In genomic region chr3:51684971-51685751, GRCh38 we compare ENCODE assay signal across 11 cellular contexts. TPM values are rescaled to one million over a fixed set of nuclear protein-coding genes. Genes with fewer than 3 reads are reported as not detected.
A peak's percentile ranks its signal among the peaks of the same experiment; 100 is the strongest.
DNase-seq lines count a peak whose midpoint lies in the region; ATAC-seq and TF ChIP-seq lines count a peak whose summit lies in the region.
"Had no signal": no experiment of that assay in that cellular context is flagged by ENCODE, and none has a peak within 500 bp of the region (broad histone marks: within the 10 kb centered on the region; RNA-seq: fewer than 3 reads in every experiment).

No MANE protein-coding gene starts in this region.

- H3K27me3 Mint-ChIP-seq in activated CD4-positive, alpha-beta T cell treated with anti-CD3 and anti-CD28 coated beads for 36 hours = no peaks in the 10 kb centered on the region
- H3K27me3 Mint-ChIP-seq in activated CD4-positive, alpha-beta memory T cell treated with anti-CD3 and anti-CD28 coated beads for 36 hours = no peaks in the 10 kb centered on the region
- no peaks in the 10 kb centered on the region for H3K27me3 Mint-ChIP-seq in stimulated activated memory B cell treated with anti-CD40 and anti-IgM and Interleukin-4, amounts not matched to agents 10 μg/mL and 1 μg/mL and 100 μg/mL, for 72 hours
- H3K27me3 Mint-ChIP-seq in neural progenitor cell (ENCODE audit: insufficient read depth, low read depth) = peaks cover 3% of the 10 kb centered on the region

- POLR2A ChIA-PET in activated CD4-positive, alpha-beta T cell treated with anti-CD3 and anti-CD28 coated beads for 36 hours (lab: Charles Lee) = interaction anchor here (1.2 kb wide), 2 partner anchors 24 to 146 kb away, joined by 3 to 5 read pairs; no protein-coding TSS in a partner anchor
- POLR2A ChIA-PET in activated CD4-positive, alpha-beta memory T cell treated with anti-CD3 and anti-CD28 coated beads for 36 hours (lab: Charles Lee) = interaction anchor here (1.3 to 1.8 kb wide), 2 partner anchors 10 to 186 kb away, joined by 6 to 15 read pairs; partner anchors contain the start of gene DCAF1

- H3K9me3 ChIP-seq in neural progenitor cell (ENCODE audit: low read depth) = no peaks in the 10 kb centered on the region
- H3K9me3 ChIP-seq: MG63 had no signal

- H2AFZ ChIP-seq in neural progenitor cell (replicated peaks) = no peak overlapping the region

- H3K4me2 ChIP-seq in neural progenitor cell = no peak overlapping the region

- no peak for ATAC-seq in activated CD4-positive, alpha-beta T cell treated with anti-CD3 and anti-CD28 coated beads for 36 hours
- ATAC-seq in esophagus mucosa = peak; percentile 19
- ATAC-seq in stimulated activated memory B cell treated with anti-CD40 and anti-IgM and Interleukin-4, amounts not matched to agents 10 μg/mL and 1 μg/mL and 100 μg/mL, for 72 hours = no peak
- ATAC-seq in HG03139 (IDR thresholded peaks at IDR 0.05; ENCODE audit: unreplicated experiment) = no peak
- ATAC-seq in HG02970 (IDR thresholded peaks at IDR 0.05; ENCODE audit: low FRiP score, unreplicated experiment) = no peak
- ATAC-seq: foreskin keratinocyte had no signal

- intact Hi-C loops in activated CD4-positive, alpha-beta T cell treated with anti-CD3 and anti-CD28 coated beads for 36 hours (cut with DNase I, micrococcal nuclease) = no loop called here
- intact Hi-C loops in activated CD4-positive, alpha-beta memory T cell treated with anti-CD3 and anti-CD28 coated beads for 36 hours (cut with micrococcal nuclease) = loop anchor here (10.0 kb wide), 1 partner anchor 370 kb away; the partner anchor contains the start of gene DUSP7

- no peak for TF ChIP-seq CTCF in neural progenitor cell (IDR thresholded peaks at IDR 0.05)

- H3K27ac ChIP-seq in neural progenitor cell = no peak overlapping the region
- H3K27ac ChIP-seq: foreskin keratinocyte had no signal

- no peaks in the 10 kb centered on the region for H3K79me2 ChIP-seq in neural progenitor cell (ENCODE audit: low read depth)

- H3K27me3 ChIP-seq in neural progenitor cell = no peaks in the 10 kb centered on the region
- H3K27me3 ChIP-seq: foreskin keratinocyte, MG63 had no signal

- peak overlapping the region; percentile 83 for H3K27ac Mint-ChIP-seq in activated CD4-positive, alpha-beta T cell treated with anti-CD3 and anti-CD28 coated beads for 36 hours
- H3K27ac Mint-ChIP-seq in activated CD4-positive, alpha-beta memory T cell treated with anti-CD3 and anti-CD28 coated beads for 36 hours = peak overlapping the region; percentile 91
- peak overlapping the region; percentile 79 for H3K27ac Mint-ChIP-seq in stimulated activated memory B cell treated with anti-CD40 and anti-IgM and Interleukin-4, amounts not matched to agents 10 μg/mL and 1 μg/mL and 100 μg/mL, for 72 hours
- H3K27ac Mint-ChIP-seq in neural progenitor cell = no peak overlapping the region

- H3K36me3 Mint-ChIP-seq in activated CD4-positive, alpha-beta T cell treated with anti-CD3 and anti-CD28 coated beads for 36 hours (ENCODE audit: low read depth) = peaks cover 37% of the 10 kb centered on the region
- H3K36me3 Mint-ChIP-seq in activated CD4-positive, alpha-beta memory T cell treated with anti-CD3 and anti-CD28 coated beads for 36 hours = peaks cover 42% of the 10 kb centered on the region
- H3K36me3 Mint-ChIP-seq in stimulated activated memory B cell treated with anti-CD40 and anti-IgM and Interleukin-4, amounts not matched to agents 10 μg/mL and 1 μg/mL and 100 μg/mL, for 72 hours = peaks cover 66% of the 10 kb centered on the region
- H3K36me3 Mint-ChIP-seq in neural progenitor cell = peaks cover 5% of the 10 kb centered on the region

- H4K20me1 ChIP-seq in neural progenitor cell (ENCODE audit: low read depth) = no peaks in the 10 kb centered on the region

- H3K4me3 Mint-ChIP-seq in activated CD4-positive, alpha-beta T cell treated with anti-CD3 and anti-CD28 coated beads for 36 hours = no peak overlapping the region
- no peak overlapping the region for H3K4me3 Mint-ChIP-seq in activated CD4-positive, alpha-beta memory T cell treated with anti-CD3 and anti-CD28 coated beads for 36 hours
- peak overlapping the region; percentile 45 for H3K4me3 Mint-ChIP-seq in stimulated activated memory B cell treated with anti-CD40 and anti-IgM and Interleukin-4, amounts not matched to agents 10 μg/mL and 1 μg/mL and 100 μg/mL, for 72 hours
- no peak overlapping the region for H3K4me3 Mint-ChIP-seq in neural progenitor cell

- no peaks in the 10 kb centered on the region for H3K9me3 Mint-ChIP-seq in activated CD4-positive, alpha-beta T cell treated with anti-CD3 and anti-CD28 coated beads for 36 hours (ENCODE audit: low read depth)
- no peaks in the 10 kb centered on the region for H3K9me3 Mint-ChIP-seq in activated CD4-positive, alpha-beta memory T cell treated with anti-CD3 and anti-CD28 coated beads for 36 hours
- no peaks in the 10 kb centered on the region for H3K9me3 Mint-ChIP-seq in stimulated activated memory B cell treated with anti-CD40 and anti-IgM and Interleukin-4, amounts not matched to agents 10 μg/mL and 1 μg/mL and 100 μg/mL, for 72 hours
- H3K9me3 Mint-ChIP-seq in neural progenitor cell = no peaks in the 10 kb centered on the region

- no peak overlapping the region for H3K4me3 ChIP-seq in neural progenitor cell
- H3K4me3 ChIP-seq: MG63 had no signal

- no peak overlapping the region for H3K9ac ChIP-seq in neural progenitor cell

- H3F3A ChIP-seq in neural progenitor cell (ENCODE audit: low read depth) = no peaks in the 10 kb centered on the region

- no peaks in the 10 kb centered on the region for H3K36me3 ChIP-seq in neural progenitor cell

- H3K4me1 Mint-ChIP-seq in activated CD4-positive, alpha-beta T cell treated with anti-CD3 and anti-CD28 coated beads for 36 hours = peaks cover 84% of the 10 kb centered on the region
- peaks cover 80% of the 10 kb centered on the region for H3K4me1 Mint-ChIP-seq in activated CD4-positive, alpha-beta memory T cell treated with anti-CD3 and anti-CD28 coated beads for 36 hours (ENCODE audit: low read depth)
- peaks cover 69% of the 10 kb centered on the region for H3K4me1 Mint-ChIP-seq in stimulated activated memory B cell treated with anti-CD40 and anti-IgM and Interleukin-4, amounts not matched to agents 10 μg/mL and 1 μg/mL and 100 μg/mL, for 72 hours
- peaks cover 20% of the 10 kb centered on the region for H3K4me1 Mint-ChIP-seq in neural progenitor cell

- no peaks in the 10 kb centered on the region for H3K4me1 ChIP-seq in neural progenitor cell

- no peak for DNase-seq in activated CD4-positive, alpha-beta T cell treated with anti-CD3 and anti-CD28 coated beads for 36 hours
- DNase-seq in activated CD4-positive, alpha-beta T cell treated with anti-CD3 and anti-CD28 coated beads for 4 hours = no peak
- peak; percentile 30 for DNase-seq in activated CD4-positive, alpha-beta memory T cell treated with anti-CD3 and anti-CD28 coated beads for 36 hours
- no peak for DNase-seq in neural progenitor cell (ENCODE audit: low spot score)
- DNase-seq: foreskin keratinocyte, MG63 had no signal

- CTCF ChIA-PET in activated CD4-positive, alpha-beta T cell treated with anti-CD3 and anti-CD28 coated beads for 36 hours (lab: Charles Lee) = interaction anchor here (0.8 to 1.9 kb wide), 5 partner anchors 11 to 183 kb away, joined by 3 to 8 read pairs (median 4); no protein-coding TSS in a partner anchor
- CTCF ChIA-PET in activated CD4-positive, alpha-beta memory T cell treated with anti-CD3 and anti-CD28 coated beads for 36 hours (lab: Charles Lee) = interaction anchor here (1.5 to 7.3 kb wide), 9 partner anchors 10 to 185 kb away, joined by 3 to 202 read pairs (median 7); partner anchors contain the start of genes DCAF1 and TEX264

RNA-seq across cellular contexts. Expression of gene TEX264, which starts 14.1 kb away (rescaled TPM):
- total RNA-seq in activated CD4-positive, alpha-beta T cell treated with anti-CD3 and anti-CD28 coated beads for 36 hours = 10 to 100 TPM; 35.3 to 37.4 TPM
- total RNA-seq in activated CD4-positive, alpha-beta memory T cell treated with anti-CD3 and anti-CD28 coated beads for 36 hours = 10 to 100 TPM; 44.9 to 45.2 TPM
- total RNA-seq in esophagus mucosa (32.8 TPM), neural progenitor cell (ENCODE audit: low replicate concordance) (0.54 and 2.8 TPM in 2 replicates)

RNA-seq across cellular contexts. Expression of gene GRM2, which starts 21.7 kb away (rescaled TPM):
- total RNA-seq in activated CD4-positive, alpha-beta T cell treated with anti-CD3 and anti-CD28 coated beads for 36 hours = under 1 TPM; 0.27 to 0.47 TPM
- total RNA-seq in activated CD4-positive, alpha-beta memory T cell treated with anti-CD3 and anti-CD28 coated beads for 36 hours = under 1 TPM; 0.22 to 0.29 TPM
- total RNA-seq in esophagus mucosa = 0.08 TPM
- 1.9 and 4.9 TPM in 2 replicates for total RNA-seq in neural progenitor cell (ENCODE audit: low replicate concordance)
- total RNA-seq: Daoy, foreskin keratinocyte had no signal
